Comparison of ENCODE assay signal across 21 cellular contexts in genomic region chr10:21981118-21981517, GRCh38.
"Had no signal": no experiment of that assay in that cellular context is flagged by ENCODE, and none has a peak within 500 bp of the region (broad histone marks: within the 10 kb centered on the region; RNA-seq: fewer than 3 reads in every experiment).

No MANE protein-coding gene starts in this region.

- H3K9me3 ChIP-seq: mucosa of descending colon, ovary, right atrium auricular region, right lobe of liver, uterus had no signal

- H3K4me1 ChIP-seq: right lobe of liver, uterus had no signal

- H3K36me3 ChIP-seq: left ventricle myocardium inferior, ovary, right atrium auricular region, right lobe of liver, tibial nerve, uterus had no signal

- H3K27me3 ChIP-seq: ovary, right atrium auricular region, right lobe of liver, tibial nerve, uterus had no signal

- ATAC-seq: mucosa of descending colon; naive thymus-derived CD4-positive, alpha-beta T cell; natural killer cell treated with Interleukin-12 subunit alpha and Interleukin-12 subunit beta and Interleukin-15 and Interleukin-18, amount 100 ng/mL, for 72 hours; right lobe of liver; stimulated activated memory B cell treated with anti-CD40 and anti-IgM and Interleukin-4, amounts not matched to agents 10 μg/mL and 1 μg/mL and 100 μg/mL, for 72 hours; stimulated activated naive CD8-positive, alpha-beta T cell treated with anti-CD3 and anti-CD28 coated beads, Interleukin-15, amount 100 ng/mL, for 72 hours had no signal

- DNase-seq: islet precursor cell; left ventricle myocardium inferior; midbrain; mucosa of descending colon; naive thymus-derived CD4-positive, alpha-beta T cell; ovary; right lobe of liver; stimulated activated CD4-positive, alpha-beta T cell treated with anti-CD3 and anti-CD28 coated beads, Interleukin-1b, Interleukin-23, amount 100 ng/mL, for 48 hours; stimulated activated CD4-positive, alpha-beta T cell treated with anti-CD3 and anti-CD28 coated beads, Interleukin-2, amount 100 ng/mL, for 48 hours; stimulated activated CD4-positive, alpha-beta T cell treated with anti-CD3 and anti-CD28 coated beads, Interleukin-4, amount 100 ng/mL, for 4 hours; stimulated activated CD8-positive, alpha-beta memory T cell treated with anti-CD3 and anti-CD28 coated beads, Interleukin-4, amount 100 ng/mL, for 48 hours; stimulated activated naive CD4-positive, alpha-beta T cell treated with Interleukin-2 at 50 U/mL for 16 hours; stimulated activated naive CD8-positive, alpha-beta T cell treated with anti-CD3 and anti-CD28 coated beads, Interleukin-15, amount 100 ng/mL, for 72 hours; substantia nigra; uterus had no signal

- H3K4me2 ChIP-seq: smooth muscle cell had no signal

- H3K27ac ChIP-seq: left ventricle myocardium inferior, ovary, right atrium auricular region, right lobe of liver, tibial nerve, uterus had no signal

- H3K4me3 ChIP-seq: left ventricle myocardium inferior, lung, mucosa of descending colon, ovary, right atrium auricular region, right lobe of liver, smooth muscle cell, tibial nerve, uterus had no signal
